ENCODE assay signal across 8 cellular contexts in the genomic region with DNA sequence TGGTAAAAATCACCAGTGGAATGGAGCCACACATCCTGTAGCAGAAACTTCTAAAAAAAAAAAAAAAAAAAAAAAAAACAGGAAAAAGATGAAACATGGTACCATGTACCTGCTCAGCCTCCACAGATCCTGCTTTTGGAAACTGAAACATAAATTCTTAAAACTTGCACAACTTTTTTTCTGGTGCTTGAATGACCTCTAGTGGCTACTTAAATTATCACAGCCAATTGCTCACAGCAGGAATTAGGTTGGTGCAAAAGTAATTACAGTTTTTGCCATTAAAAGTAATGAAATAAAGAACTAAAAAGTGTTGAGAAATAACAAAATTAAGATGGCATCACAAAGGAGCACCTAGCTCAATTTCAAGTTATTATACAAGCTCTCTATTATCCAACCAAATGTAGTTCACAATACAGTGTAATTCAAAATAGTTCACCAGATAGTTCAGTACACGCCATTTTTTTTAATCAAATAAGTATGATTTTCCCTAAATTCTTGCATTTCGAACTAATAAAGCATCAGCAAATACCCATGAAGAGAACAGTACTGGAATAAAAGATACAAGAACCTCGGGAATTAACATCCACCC.
DNase-seq lines count a peak whose midpoint lies in the region; ATAC-seq, FAIRE-seq and TF ChIP-seq lines count a peak whose summit lies in the region.

No MANE protein-coding gene starts in this region.

- H3K36me3 ChIP-seq in MM.1S (replicated peaks; ENCODE audit: insufficient read depth, low read length) (no peaks in the 10 kb centered on the region), astrocyte (ENCODE audit: insufficient read depth, low read length) (no peaks in the 10 kb centered on the region), kidney epithelial cell (ENCODE audit: control insufficient read depth, insufficient read depth, low read length) (no peaks in the 10 kb centered on the region), upper lobe of right lung (no peaks in the 10 kb centered on the region)

- H3K27me3 Mint-ChIP-seq in astrocyte (ENCODE audit: low read depth, unreplicated experiment): no peaks in the 10 kb centered on the region

- intact Hi-C loops in upper lobe of right lung (cut with DNase I): loop anchor here (5.0 kb wide), 1 partner anchor 1299 kb away; no protein-coding TSS in a partner anchor

- H3K4me3 ChIP-seq in MM.1S (ENCODE audit: low read length) (no peak overlapping the region), astrocyte (ENCODE audit: insufficient read depth, low read depth, low read length) (no peak overlapping the region), kidney epithelial cell (ENCODE audit: low read depth, low read length) (no peak overlapping the region), upper lobe of right lung (no peak overlapping the region)

- DNase-seq in NOMO-1 (lab: John Stamatoyannopoulos, UW; ENCODE audit: unreplicated experiment in 2 of 2) (peak; percentile 25 to 33), NOMO-1 treated with dmso at 0.1 percent for 144 hours (lab: John Stamatoyannopoulos, UW; ENCODE audit: unreplicated experiment) (no peak), MM.1S (peak; percentile 59), astrocyte (ENCODE audit: low read depth) (peak; percentile 3), kidney epithelial cell (ENCODE audit: low read depth) (no peak), upper lobe of right lung (no peak)

- no peaks in the 10 kb centered on the region for H3K9me3 Mint-ChIP-seq in astrocyte (ENCODE audit: unreplicated experiment)

- H3K27me3 ChIP-seq in MM.1S (replicated peaks; ENCODE audit: insufficient read depth, low read length): no peaks in the 10 kb centered on the region
- no peaks in the 10 kb centered on the region for H3K27me3 ChIP-seq in astrocyte (ENCODE audit: insufficient read depth, low read length)
- no peaks in the 10 kb centered on the region for H3K27me3 ChIP-seq in kidney epithelial cell (ENCODE audit: control insufficient read depth, insufficient read depth, low read length)
- H3K27me3 ChIP-seq in upper lobe of right lung: no peaks in the 10 kb centered on the region

- peaks cover 2% of the 10 kb centered on the region for H3K36me3 Mint-ChIP-seq in astrocyte (ENCODE audit: low read depth, unreplicated experiment)

- no peak overlapping the region for H3K27ac Mint-ChIP-seq in astrocyte (ENCODE audit: unreplicated experiment)

- H3K9me3 ChIP-seq in MM.1S (replicated peaks; ENCODE audit: insufficient read depth, low read length): no peaks in the 10 kb centered on the region
- H3K9me3 ChIP-seq in astrocyte (ENCODE audit: insufficient read depth, low read depth, low read length): no peaks in the 10 kb centered on the region
- H3K9me3 ChIP-seq in upper lobe of right lung: no peaks in the 10 kb centered on the region

- no peak overlapping the region for H3K4me2 ChIP-seq in MM.1S (ENCODE audit: low read depth, low read length)
- H3K4me2 ChIP-seq in astrocyte (ENCODE audit: low read length): no peak overlapping the region

- FAIRE-seq in astrocyte (lab: Jason Lieb, UNC): peak; percentile 62

- H3K9me2 ChIP-seq in MM.1S (replicated peaks; ENCODE audit: insufficient read depth, low read length): no peaks in the 10 kb centered on the region

- ATAC-seq in upper lobe of right lung (no peak), HG03521 (IDR thresholded peaks at IDR 0.05; ENCODE audit: unreplicated experiment) (no peak), GM21786 (IDR thresholded peaks at IDR 0.05; ENCODE audit: unreplicated experiment) (no peak)

- H2AFZ ChIP-seq in MM.1S (ENCODE audit: low read length) (no peak overlapping the region), astrocyte (ENCODE audit: low read depth, low read length) (no peak overlapping the region)

- no peak overlapping the region for H3K9ac ChIP-seq in MM.1S (ENCODE audit: low read length)
- H3K9ac ChIP-seq in astrocyte (ENCODE audit: low read length): no peak overlapping the region

- no peaks in the 10 kb centered on the region for H3F3A ChIP-seq in MM.1S (ENCODE audit: insufficient read depth, low read length)

- peaks cover 1% of the 10 kb centered on the region for H3K4me1 Mint-ChIP-seq in astrocyte (ENCODE audit: low read depth, unreplicated experiment)

- TF ChIP-seq CTCF in MM.1S (IDR thresholded peaks at IDR 0.05; ENCODE audit: low read length): peak; percentile 59
- peak; percentile 73 for TF ChIP-seq CTCF in astrocyte (IDR thresholded peaks at IDR 0.05; ENCODE audit: insufficient read depth, low read depth, low read length)
- TF ChIP-seq CTCF in kidney epithelial cell (IDR thresholded peaks at IDR 0.05; ENCODE audit: insufficient read depth, low read length, poor library complexity, severe bottlenecking): peak; percentile 34
- TF ChIP-seq CTCF in upper lobe of right lung (IDR thresholded peaks at IDR 0.05): peak; percentile 69

- H3K4me3 Mint-ChIP-seq in astrocyte (ENCODE audit: unreplicated experiment): no peak overlapping the region

- no peak overlapping the region for H3K27ac ChIP-seq in MM.1S (ENCODE audit: low read length)
- H3K27ac ChIP-seq in astrocyte (ENCODE audit: low read depth, low read length): no peak overlapping the region
- no peak overlapping the region for H3K27ac ChIP-seq in upper lobe of right lung

- H3K4me1 ChIP-seq in MM.1S (ENCODE audit: low read length): no peaks in the 10 kb centered on the region
- H3K4me1 ChIP-seq in astrocyte (ENCODE audit: insufficient read depth, low read length): no peaks in the 10 kb centered on the region
- H3K4me1 ChIP-seq in upper lobe of right lung: no peaks in the 10 kb centered on the region

- no peaks in the 10 kb centered on the region for H3K79me2 ChIP-seq in MM.1S (ENCODE audit: low read length)
- no peaks in the 10 kb centered on the region for H3K79me2 ChIP-seq in astrocyte (ENCODE audit: insufficient read depth, low read length)

- H4K20me1 ChIP-seq in MM.1S (ENCODE audit: insufficient read depth, low read length): no peaks in the 10 kb centered on the region
- H4K20me1 ChIP-seq in astrocyte (ENCODE audit: insufficient read depth, low read length): no peaks in the 10 kb centered on the region

Comparison
In these comparisons a context has a peak if more than half of its experiments do, and no peak if none do; other contexts are left out.
1. DNase-seq: peak in NOMO-1 (2 of 2), MM.1S (single experiment) and astrocyte (single experiment); none in NOMO-1 treated with dmso at 0.1 percent for 144 hours (single experiment), kidney epithelial cell (single experiment) and upper lobe of right lung (single experiment).
2. Peak in every context shown above with its lines, with median percentiles within 50 percentile points of each other: CTCF ChIP-seq.